Comparison of ENCODE assay signal across 30 cellular contexts in the genomic region with DNA sequence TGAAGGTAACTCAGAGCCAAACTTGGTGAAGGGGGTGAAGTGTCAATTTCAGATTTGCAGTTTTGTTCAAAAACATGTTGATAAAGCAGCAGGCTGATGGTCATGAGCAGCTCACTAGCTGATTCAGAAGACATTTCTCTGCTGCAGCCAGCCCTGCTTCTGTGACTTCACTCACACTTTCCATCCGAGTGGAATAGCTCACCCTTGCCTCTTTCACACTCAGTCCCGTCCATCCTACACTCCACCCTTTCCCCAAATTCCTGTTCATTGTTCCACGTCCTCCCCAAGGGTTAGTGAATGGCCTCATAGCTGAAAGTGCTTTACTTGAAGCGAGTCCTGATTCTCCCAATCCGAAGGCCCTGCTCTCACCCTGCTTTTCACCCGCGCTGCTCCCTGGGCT.
DNase-seq lines count a peak whose midpoint lies in the region; ATAC-seq and TF ChIP-seq lines count a peak whose summit lies in the region.
"Had no signal": no experiment of that assay in that cellular context is flagged by ENCODE, and none has a peak within 500 bp of the region (broad histone marks: within the 10 kb centered on the region; RNA-seq: fewer than 3 reads in every experiment).

No MANE protein-coding gene starts in this region.

- DNase-seq in right atrium auricular region (ENCODE audit: low spot score), result peak; percentile 69
- DNase-seq in Right ventricle myocardium inferior (ENCODE audit: missing footprints), result no peak
- DNase-seq in fibroblast of mammary gland (ENCODE audit: low read depth), result peak; percentile 38
- DNase-seq in neural progenitor cell (ENCODE audit: low spot score), result no peak
- no peak for DNase-seq in CD14-positive monocyte (ENCODE audit: low spot score)
- no peak for DNase-seq in HuH-7 (ENCODE audit: low spot score)
- DNase-seq in COLO668 (lab: John Stamatoyannopoulos, UW; ENCODE audit: unreplicated experiment), result no peak
- DNase-seq: activated B cell treated with CpG ODN at 0.5 μM for 24 hours; activated CD4-positive, alpha-beta T cell treated with anti-CD3 and anti-CD28 coated beads, Interleukin-2, amount 50 U/mL, for 48 hours; activated naive CD4-positive, alpha-beta T cell; activated naive CD8-positive, alpha-beta T cell treated with anti-CD3 and anti-CD28 coated beads, Interleukin-2, amount 50 U/mL, for 24 hours; activated T-cell treated with anti-CD3 and anti-CD28 coated beads, Interleukin-2, amount 50 U/mL, for 72 hours; CD8-positive, alpha-beta T cell; DMS 273 treated with DMSO at 0.1 percent for 48 hours; dorsolateral prefrontal cortex; EL; glutamatergic neuron; Karpas-422; naive thymus-derived CD8-positive, alpha-beta T cell; NCI-H1930; NCI-H510A treated with DMSO at 0.1 percent for 48 hours; pancreas; retina; stimulated activated CD4-positive, alpha-beta T cell treated with anti-CD3 and anti-CD28 coated beads, Interleukin-2, amount 100 ng/mL, for 24 hours; uterus had no signal

- H3K9me3 Mint-ChIP-seq in neural progenitor cell (peaks cover 24% of the 10 kb centered on the region), CD14-positive monocyte (peaks cover 7 to 17% (median 10%) of the 10 kb centered on the region in 7 donors)

- H3K4me3 ChIP-seq in right atrium auricular region, result no peak overlapping the region
- H3K4me3 ChIP-seq in fibroblast of mammary gland (ENCODE audit: control insufficient read depth, low read depth, low read length), result no peak overlapping the region
- H3K4me3 ChIP-seq in neural progenitor cell, result no peak overlapping the region
- H3K4me3 ChIP-seq: dorsolateral prefrontal cortex, pancreas, thoracic aorta, uterus had no signal

- peaks cover 28% of the 10 kb centered on the region for H3K4me1 Mint-ChIP-seq in neural progenitor cell
- H3K4me1 Mint-ChIP-seq in CD14-positive monocyte, result no peaks in the 10 kb centered on the region
- H3K4me1 Mint-ChIP-seq: activated B cell treated with CpG ODN at 0.5 μM for 24 hours; activated naive CD8-positive, alpha-beta T cell treated with anti-CD3 and anti-CD28 coated beads, Interleukin-2, amount 50 U/mL, for 24 hours; naive thymus-derived CD8-positive, alpha-beta T cell had no signal

- no peaks in the 10 kb centered on the region for H4K20me1 ChIP-seq in neural progenitor cell (ENCODE audit: low read depth)

- intact Hi-C loops in Right ventricle myocardium inferior (cut with DNase I) (loop anchor here (5.0 kb wide), 3 partner anchors 75 to 275 kb away; no protein-coding TSS in a partner anchor), CD14-positive monocyte (cut with micrococcal nuclease) (no loop called here)

- no peak overlapping the region for H3K9ac ChIP-seq in neural progenitor cell

- H3K4me3 Mint-ChIP-seq in neural progenitor cell, result no peak overlapping the region
- H3K4me3 Mint-ChIP-seq in CD14-positive monocyte, result no peak overlapping the region
- H3K4me3 Mint-ChIP-seq: activated B cell treated with CpG ODN at 0.5 μM for 24 hours; activated naive CD8-positive, alpha-beta T cell treated with anti-CD3 and anti-CD28 coated beads, Interleukin-2, amount 50 U/mL, for 24 hours; activated T-cell treated with anti-CD3 and anti-CD28 coated beads, Interleukin-2, amount 50 U/mL, for 72 hours; CD8-positive, alpha-beta T cell; naive thymus-derived CD8-positive, alpha-beta T cell; stimulated activated naive CD8-positive, alpha-beta T cell treated with anti-CD3 and anti-CD28 coated beads, Interleukin-15, Interleukin-2, amounts not matched to agents 100 ng/mL and 50 ng/mL, for 24 hours; T-helper 1 cell treated with Interleukin-12 subunit alpha and Interleukin-12 subunit beta and Interleukin-4 antibody, amounts not matched to agents 30 μg/mL and 1 μg/mL, for 36 hours had no signal

- ATAC-seq in Right ventricle myocardium inferior, result no peak
- ATAC-seq in esophagus mucosa, result no peak
- ATAC-seq: activated naive CD8-positive, alpha-beta T cell treated with anti-CD3 and anti-CD28 coated beads, Interleukin-2, amount 50 U/mL, for 24 hours; activated T-cell treated with anti-CD3 and anti-CD28 coated beads, Interleukin-2, amount 50 U/mL, for 72 hours; CD8-positive, alpha-beta T cell; naive thymus-derived CD8-positive, alpha-beta T cell; pancreas; SK-N-SH treated with all-trans-retinoic acid at 6 μM for 48 hours had no signal

- H3K27me3 Mint-ChIP-seq in neural progenitor cell (ENCODE audit: insufficient read depth, low read depth), result peaks cover 7% of the 10 kb centered on the region
- peaks cover 0 to 1% (median 0%) of the 10 kb centered on the region in 3 donors for H3K27me3 Mint-ChIP-seq in CD14-positive monocyte (ENCODE audit: low read depth in 3 of 3)
- H3K27me3 Mint-ChIP-seq: activated B cell treated with CpG ODN at 0.5 μM for 24 hours; stimulated activated naive CD8-positive, alpha-beta T cell treated with anti-CD3 and anti-CD28 coated beads, Interleukin-15, Interleukin-2, amounts not matched to agents 100 ng/mL and 50 ng/mL, for 24 hours had no signal

- H3K27me3 ChIP-seq in right atrium auricular region, result no peaks in the 10 kb centered on the region
- H3K27me3 ChIP-seq in neural progenitor cell, result no peaks in the 10 kb centered on the region
- H3K27me3 ChIP-seq: pancreas, uterus had no signal

- H3K9me3 ChIP-seq in right atrium auricular region (peaks cover 0 to 19% of the 10 kb centered on the region in 2 donors), neural progenitor cell (ENCODE audit: low read depth) (no peaks in the 10 kb centered on the region)
- H3K9me3 ChIP-seq: pancreas, uterus had no signal

- H3K36me3 ChIP-seq in right atrium auricular region, result no peaks in the 10 kb centered on the region
- no peaks in the 10 kb centered on the region for H3K36me3 ChIP-seq in neural progenitor cell
- H3K36me3 ChIP-seq: pancreas, thoracic aorta, uterus had no signal

- no peaks in the 10 kb centered on the region for H3K79me2 ChIP-seq in neural progenitor cell (ENCODE audit: low read depth)

- peak overlapping the region in 1 of 2 donors; percentile 26 for H3K27ac ChIP-seq in right atrium auricular region
- H3K27ac ChIP-seq in neural progenitor cell, result no peak overlapping the region
- H3K27ac ChIP-seq: dorsolateral prefrontal cortex, pancreas, thoracic aorta, uterus had no signal

- H3K4me2 ChIP-seq in neural progenitor cell, result no peak overlapping the region

- H3K27ac Mint-ChIP-seq in neural progenitor cell (peak overlapping the region; percentile 51), CD14-positive monocyte (no peak overlapping the region)
- H3K27ac Mint-ChIP-seq: activated B cell treated with CpG ODN at 0.5 μM for 24 hours; activated naive CD8-positive, alpha-beta T cell treated with anti-CD3 and anti-CD28 coated beads, Interleukin-2, amount 50 U/mL, for 24 hours; activated T-cell treated with anti-CD3 and anti-CD28 coated beads, Interleukin-2, amount 50 U/mL, for 72 hours; CD8-positive, alpha-beta T cell; naive thymus-derived CD8-positive, alpha-beta T cell; stimulated activated naive CD8-positive, alpha-beta T cell treated with anti-CD3 and anti-CD28 coated beads, Interleukin-15, Interleukin-2, amounts not matched to agents 100 ng/mL and 50 ng/mL, for 24 hours; T-helper 1 cell treated with Interleukin-12 subunit alpha and Interleukin-12 subunit beta and Interleukin-4 antibody, amounts not matched to agents 30 μg/mL and 1 μg/mL, for 36 hours had no signal

- no peaks in the 10 kb centered on the region for H3F3A ChIP-seq in neural progenitor cell (ENCODE audit: low read depth)

- H3K36me3 Mint-ChIP-seq in neural progenitor cell (no peaks in the 10 kb centered on the region), CD14-positive monocyte (no peaks in the 10 kb centered on the region)
- H3K36me3 Mint-ChIP-seq: CD8-positive, alpha-beta T cell had no signal

- H3K4me1 ChIP-seq in right atrium auricular region (peaks cover 0 to 47% of the 10 kb centered on the region in 2 donors), neural progenitor cell (peaks cover 8% of the 10 kb centered on the region)
- H3K4me1 ChIP-seq: pancreas, uterus had no signal

- TF ChIP-seq CTCF in right atrium auricular region (IDR thresholded peaks at IDR 0.05) (no peak), fibroblast of mammary gland (conservative IDR thresholded peaks at IDR 0.05; ENCODE audit: control insufficient read depth, insufficient read depth, low read depth, low read length) (no peak), neural progenitor cell (IDR thresholded peaks at IDR 0.05) (no peak), CD14-positive monocyte (IDR thresholded peaks at IDR 0.05) (no peak)

- peak overlapping the region; percentile 60 for H2AFZ ChIP-seq in neural progenitor cell (replicated peaks)

Comparison
In these comparisons a context has a peak if more than half of its experiments do, and no peak if none do; other contexts are left out.
1. DNase-seq: peak in right atrium auricular region (single experiment) and fibroblast of mammary gland (single experiment); none in Right ventricle myocardium inferior (single experiment), neural progenitor cell (single experiment), CD14-positive monocyte (single experiment), HuH-7 (single experiment) and COLO668 (single experiment).